15 cellular contexts compared by ENCODE assay signal in genomic region chr2:9258501-9258900, GRCh38. TPM values are rescaled to one million over a fixed set of nuclear protein-coding genes. Genes with fewer than 3 reads are reported as not detected.
DNase-seq lines count a peak whose midpoint lies in the region; ATAC-seq and TF ChIP-seq lines count a peak whose summit lies in the region.
"Had no signal": no experiment of that assay in that cellular context is flagged by ENCODE, and none has a peak within 500 bp of the region (broad histone marks: within the 10 kb centered on the region; RNA-seq: fewer than 3 reads in every experiment).

No MANE protein-coding gene starts in this region.

- no peaks in the 10 kb centered on the region for H3K4me1 Mint-ChIP-seq in activated CD4-positive, alpha-beta memory T cell treated with anti-CD3 and anti-CD28 coated beads for 36 hours (ENCODE audit: low read depth)
- peaks cover 0 to 4% of the 10 kb centered on the region in 2 donors for H3K4me1 Mint-ChIP-seq in natural killer cell
- peaks cover 0 to under 1% of the 10 kb centered on the region in 2 donors for H3K4me1 Mint-ChIP-seq in natural killer cell treated with Interleukin-12 subunit alpha and Interleukin-12 subunit beta and Interleukin-15 and Interleukin-18, amount 100 ng/mL, for 72 hours (ENCODE audit: low read depth in 2 of 2)
- H3K4me1 Mint-ChIP-seq: IgD-negative memory B cell had no signal

- H3K36me3 ChIP-seq in left lung = no peaks in the 10 kb centered on the region

- CTCF ChIA-PET in activated CD4-positive, alpha-beta memory T cell treated with anti-CD3 and anti-CD28 coated beads for 36 hours (lab: Charles Lee) = no interaction called here

- intact Hi-C loops in left lung (cut with DNase I) = no loop called here
- intact Hi-C loops in activated CD4-positive, alpha-beta memory T cell treated with anti-CD3 and anti-CD28 coated beads for 36 hours (cut with micrococcal nuclease) = no loop called here
- intact Hi-C loops in natural killer cell (cut with micrococcal nuclease) = no loop called here

- H3K4me3 Mint-ChIP-seq in activated CD4-positive, alpha-beta memory T cell treated with anti-CD3 and anti-CD28 coated beads for 36 hours = no peak overlapping the region
- no peak overlapping the region for H3K4me3 Mint-ChIP-seq in natural killer cell
- H3K4me3 Mint-ChIP-seq in natural killer cell treated with Interleukin-12 subunit alpha and Interleukin-12 subunit beta and Interleukin-15 and Interleukin-18, amount 100 ng/mL, for 72 hours = no peak overlapping the region

- POLR2A ChIA-PET in activated CD4-positive, alpha-beta memory T cell treated with anti-CD3 and anti-CD28 coated beads for 36 hours (lab: Charles Lee) = no interaction called here

- peaks cover 46 to 70% of the 10 kb centered on the region in 2 donors for H3K4me1 ChIP-seq in left lung

- DNase-seq in KBM-7 (peak; percentile 34), left lung (no peak), substantia nigra (lab: John Stamatoyannopoulos, UW) (no peak), natural killer cell (no peak)
- DNase-seq in activated CD4-positive, alpha-beta memory T cell treated with anti-CD3 and anti-CD28 coated beads for 36 hours = no peak
- DNase-seq in natural killer cell treated with Interleukin-12 subunit alpha and Interleukin-12 subunit beta and Interleukin-15 and Interleukin-18, amount 100 ng/mL, for 72 hours (ENCODE audit: low spot score) = no peak
- DNase-seq: activated CD4-positive, alpha-beta T cell treated with anti-CD3 and anti-CD28 coated beads, Interleukin-2, amount 50 U/mL, for 4 hours; HCEC 1CT; mesendoderm; NCI-H187 treated with DMSO at 0.1 percent for 48 hours; NCI-H82; small intestine had no signal

- no peak overlapping the region for H3K4me3 ChIP-seq in left lung

- TF ChIP-seq CTCF in left lung (IDR thresholded peaks at IDR 0.05) (no peak), natural killer cell (IDR thresholded peaks at IDR 0.05) (no peak)

- peaks cover 4% of the 10 kb centered on the region for H3K27me3 Mint-ChIP-seq in activated CD4-positive, alpha-beta memory T cell treated with anti-CD3 and anti-CD28 coated beads for 36 hours
- peaks cover 5 to 8% of the 10 kb centered on the region in 2 donors for H3K27me3 Mint-ChIP-seq in natural killer cell (ENCODE audit: low read depth in 2 of 2)
- peaks cover 5 to 12% of the 10 kb centered on the region in 2 donors for H3K27me3 Mint-ChIP-seq in natural killer cell treated with Interleukin-12 subunit alpha and Interleukin-12 subunit beta and Interleukin-15 and Interleukin-18, amount 100 ng/mL, for 72 hours

- in situ Hi-C loops in KBM-7 (cut with MboI; ENCODE audit: low pct_unique_long_range_greater_than_20kb, low sequenced_read_pairs) = no loop called here

- H3K27ac ChIP-seq in angular gyrus (ENCODE audit: low read depth, low read length) (peak overlapping the region; percentile 62), left lung (peak overlapping the region; percentile 49 to 77), substantia nigra (ENCODE audit: low read depth, low read length, poor library complexity, severe bottlenecking) (peak overlapping the region; percentile 82)

- H3K27ac Mint-ChIP-seq in activated CD4-positive, alpha-beta memory T cell treated with anti-CD3 and anti-CD28 coated beads for 36 hours = no peak overlapping the region
- H3K27ac Mint-ChIP-seq in natural killer cell = no peak overlapping the region
- H3K27ac Mint-ChIP-seq in natural killer cell treated with Interleukin-12 subunit alpha and Interleukin-12 subunit beta and Interleukin-15 and Interleukin-18, amount 100 ng/mL, for 72 hours = no peak overlapping the region
- H3K27ac Mint-ChIP-seq: IgD-negative memory B cell had no signal

- no peaks in the 10 kb centered on the region for H3K36me3 Mint-ChIP-seq in activated CD4-positive, alpha-beta memory T cell treated with anti-CD3 and anti-CD28 coated beads for 36 hours
- H3K36me3 Mint-ChIP-seq in natural killer cell = no peaks in the 10 kb centered on the region
- no peaks in the 10 kb centered on the region for H3K36me3 Mint-ChIP-seq in natural killer cell treated with Interleukin-12 subunit alpha and Interleukin-12 subunit beta and Interleukin-15 and Interleukin-18, amount 100 ng/mL, for 72 hours
- H3K36me3 Mint-ChIP-seq: IgD-negative memory B cell had no signal

- H3K27me3 ChIP-seq in left lung = no peaks in the 10 kb centered on the region

- H3K9me3 Mint-ChIP-seq in activated CD4-positive, alpha-beta memory T cell treated with anti-CD3 and anti-CD28 coated beads for 36 hours = no peaks in the 10 kb centered on the region
- H3K9me3 Mint-ChIP-seq in natural killer cell = no peaks in the 10 kb centered on the region
- no peaks in the 10 kb centered on the region for H3K9me3 Mint-ChIP-seq in natural killer cell treated with Interleukin-12 subunit alpha and Interleukin-12 subunit beta and Interleukin-15 and Interleukin-18, amount 100 ng/mL, for 72 hours
- H3K9me3 Mint-ChIP-seq: IgD-negative memory B cell had no signal

- H3K9me3 ChIP-seq in left lung = no peaks in the 10 kb centered on the region

- no peak for ATAC-seq in left lung
- no peak for ATAC-seq in GM21515 (IDR thresholded peaks at IDR 0.05; ENCODE audit: unreplicated experiment)
- ATAC-seq in natural killer cell = no peak
- no peak for ATAC-seq in natural killer cell treated with Interleukin-12 subunit alpha and Interleukin-12 subunit beta and Interleukin-15 and Interleukin-18, amount 100 ng/mL, for 72 hours

RNA-seq across cellular contexts. Expression of gene ASAP2, which starts 51.9 kb away (rescaled TPM):
- total RNA-seq in left lung (10 to 100 TPM; 21.1 to 27.3 TPM), natural killer cell (1 to 10 TPM in 1 of 3 donors, under 1 TPM in 2; 0.20 to 1.8 (median 0.60) TPM)
- under 1 TPM; 0.26 to 0.97 TPM for total RNA-seq in activated CD4-positive, alpha-beta memory T cell treated with anti-CD3 and anti-CD28 coated beads for 36 hours
- not detected for total RNA-seq in natural killer cell treated with Interleukin-12 subunit alpha and Interleukin-12 subunit beta and Interleukin-15 and Interleukin-18, amount 100 ng/mL, for 72 hours

Comparison
In these comparisons a context has a peak if more than half of its experiments do, and no peak if none do; other contexts are left out.
1. RNA of gene ASAP2, which starts 51.9 kb away (total RNA-seq): 21.1 to 27.3 TPM in left lung; 0.26 to 0.97 TPM in activated CD4-positive, alpha-beta memory T cell treated with anti-CD3 and anti-CD28 coated beads for 36 hours, 0.20 to 1.8 TPM in natural killer cell and not detected in natural killer cell treated with Interleukin-12 subunit alpha and Interleukin-12 subunit beta and Interleukin-15 and Interleukin-18, amount 100 ng/mL, for 72 hours; every median in the first group is over 4 times any median in the second.
2. Peak in every context shown above with its lines, with median percentiles within 50 percentile points of each other: H3K27ac ChIP-seq.